ENCODE assay signal across 1 cellular context in the genomic region with DNA sequence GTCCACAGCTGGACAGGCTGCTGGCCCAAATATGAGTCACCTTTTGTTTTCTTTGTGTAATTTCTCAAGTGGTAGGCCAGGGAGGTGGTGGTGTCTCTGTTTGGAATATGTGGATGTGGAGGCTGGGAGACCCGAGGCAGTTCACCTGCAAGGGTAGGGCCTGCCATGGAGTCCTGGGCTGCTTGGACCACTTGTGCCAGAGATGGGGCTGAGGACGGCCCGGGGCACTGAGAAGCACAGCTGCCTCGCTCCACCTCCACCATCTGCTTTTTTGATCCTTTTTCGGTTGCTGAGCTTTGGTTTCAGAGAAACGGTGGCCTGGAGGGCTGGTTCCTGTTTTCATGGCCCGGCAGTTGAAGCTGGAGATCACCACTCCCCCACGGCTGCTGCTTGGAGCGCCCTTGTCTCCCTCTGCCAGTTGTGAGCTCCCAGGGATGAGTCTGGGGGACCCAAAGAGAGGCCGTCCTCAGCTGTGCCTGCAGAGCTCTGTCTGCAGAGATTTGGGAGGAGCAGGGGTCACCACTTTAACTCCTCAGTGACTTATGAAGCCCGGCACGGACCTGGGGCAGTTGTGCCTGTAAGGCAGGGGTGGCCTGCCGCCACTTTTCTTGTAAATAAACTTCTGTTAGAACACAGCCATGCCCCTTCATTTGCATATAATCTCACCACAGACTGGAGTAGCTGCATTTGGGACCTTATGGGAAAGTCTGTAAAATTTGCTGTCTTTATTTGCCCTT.
TF ChIP-seq lines count a peak whose summit lies in the region.

No MANE protein-coding gene starts in this region.

TF ChIP-seq in WTC11, 78 proteins besides CTCF, POLR2A, EP300 and RAD21 (continued from another document):
- no peak for TF ChIP-seq SMAD4 (CRISPR knock-in tag; IDR thresholded peaks at IDR 0.05)
- TF ChIP-seq, protein P1, sequence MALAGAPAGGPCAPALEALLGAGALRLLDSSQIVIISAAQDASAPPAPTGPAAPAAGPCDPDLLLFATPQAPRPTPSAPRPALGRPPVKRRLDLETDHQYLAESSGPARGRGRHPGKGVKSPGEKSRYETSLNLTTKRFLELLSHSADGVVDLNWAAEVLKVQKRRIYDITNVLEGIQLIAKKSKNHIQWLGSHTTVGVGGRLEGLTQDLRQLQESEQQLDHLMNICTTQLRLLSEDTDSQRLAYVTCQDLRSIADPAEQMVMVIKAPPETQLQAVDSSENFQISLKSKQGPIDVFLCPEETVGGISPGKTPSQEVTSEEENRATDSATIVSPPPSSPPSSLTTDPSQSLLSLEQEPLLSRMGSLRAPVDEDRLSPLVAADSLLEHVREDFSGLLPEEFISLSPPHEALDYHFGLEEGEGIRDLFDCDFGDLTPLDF (CRISPR knock-in tag; IDR thresholded peaks at IDR 0.05), result no peak
- no peak for TF ChIP-seq RORB (CRISPR knock-in tag; IDR thresholded peaks at IDR 0.05)
- no peak for TF ChIP-seq FOXK1 (CRISPR knock-in tag; IDR thresholded peaks at IDR 0.05)
TF ChIP-seq in WTC11: peak in this region for 0.
